Comparison of ENCODE assay signal across 1 cellular context in genomic region chr1:158124999-158125398, GRCh38.
TF ChIP-seq lines count a peak whose summit lies in the region.

No MANE protein-coding gene starts in this region.

TF ChIP-seq in HCT116, 20 proteins besides CTCF, POLR2A, EP300 and RAD21 (continued from another document):
- no peak for TF ChIP-seq EZH2 (IDR thresholded peaks at IDR 0.05)
- no peak for TF ChIP-seq FOSL1 (IDR thresholded peaks at IDR 0.05; ENCODE audit: low read depth)
- TF ChIP-seq, protein P1, sequence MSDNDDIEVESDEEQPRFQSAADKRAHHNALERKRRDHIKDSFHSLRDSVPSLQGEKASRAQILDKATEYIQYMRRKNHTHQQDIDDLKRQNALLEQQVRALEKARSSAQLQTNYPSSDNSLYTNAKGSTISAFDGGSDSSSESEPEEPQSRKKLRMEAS (IDR thresholded peaks at IDR 0.05), result no peak
- TF ChIP-seq SP1 (IDR thresholded peaks at IDR 0.05; ENCODE audit: low read depth), result peak; percentile 54
- no peak for TF ChIP-seq CEBPB (IDR thresholded peaks at IDR 0.05; ENCODE audit: low read depth)
TF ChIP-seq in HCT116: peak in this region for 3.
